In the genomic region with DNA sequence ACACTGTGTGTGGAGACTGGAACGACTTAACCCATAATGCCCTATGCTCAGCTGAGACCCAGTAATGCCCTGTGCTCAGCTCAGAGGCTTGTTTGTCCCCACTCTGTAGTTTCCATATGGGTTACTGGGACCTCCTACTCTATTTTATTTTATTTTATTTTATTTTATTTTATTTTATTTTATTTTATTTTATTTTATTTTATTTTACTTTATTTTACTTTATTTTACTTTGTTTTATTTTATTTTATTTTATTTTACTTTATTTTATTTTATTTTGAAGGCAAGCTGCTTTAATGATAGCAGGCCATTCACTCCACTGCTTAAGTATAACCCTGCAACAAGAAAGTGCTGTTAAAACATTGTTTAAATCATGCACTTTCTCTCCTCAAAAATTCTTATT, we compare ENCODE assay signal across 25 cellular contexts.
DNase-seq lines count a peak whose midpoint lies in the region; ATAC-seq, FAIRE-seq and TF ChIP-seq lines count a peak whose summit lies in the region.
"Had no signal": no experiment of that assay in that cellular context is flagged by ENCODE, and none has a peak within 500 bp of the region (broad histone marks: within the 10 kb centered on the region; RNA-seq: fewer than 3 reads in every experiment).

No MANE protein-coding gene starts in this region.

- H3K4me3 Mint-ChIP-seq in WTC11: no peak overlapping the region
- H3K4me3 Mint-ChIP-seq in progenitor cell of endocrine pancreas (ENCODE audit: low read depth): no peak overlapping the region
- H3K4me3 Mint-ChIP-seq: CD14-positive monocyte; CD4-positive, alpha-beta memory T cell; CD4-positive, CD25-positive, alpha-beta regulatory T cell; CD8-positive, alpha-beta memory T cell had no signal

- H3K4me1 Mint-ChIP-seq in WTC11 (peaks cover 38% of the 10 kb centered on the region), progenitor cell of endocrine pancreas (ENCODE audit: low read depth) (peaks cover 37% of the 10 kb centered on the region)
- H3K4me1 Mint-ChIP-seq: CD4-positive, alpha-beta memory T cell; CD4-positive, CD25-positive, alpha-beta regulatory T cell; CD8-positive, alpha-beta memory T cell had no signal

- H3K9me3 Mint-ChIP-seq in WTC11: peaks cover 16% of the 10 kb centered on the region
- peaks cover 8% of the 10 kb centered on the region for H3K9me3 Mint-ChIP-seq in progenitor cell of endocrine pancreas (ENCODE audit: low read depth)

- peak; percentile 84 for FAIRE-seq in endometrium (lab: Jason Lieb, UNC)
- FAIRE-seq: A204.1, GM12892, GM18507 had no signal

- H3K36me3 Mint-ChIP-seq in WTC11 (no peaks in the 10 kb centered on the region), progenitor cell of endocrine pancreas (ENCODE audit: insufficient read depth) (no peaks in the 10 kb centered on the region)
- H3K36me3 Mint-ChIP-seq: CD14-positive monocyte; CD4-positive, alpha-beta memory T cell; CD4-positive, CD25-positive, alpha-beta regulatory T cell; CD8-positive, alpha-beta memory T cell had no signal

- H3K27ac Mint-ChIP-seq in WTC11 (no peak overlapping the region), progenitor cell of endocrine pancreas (peak overlapping the region; percentile 9)
- H3K27ac Mint-ChIP-seq: CD14-positive monocyte; CD4-positive, alpha-beta memory T cell; CD4-positive, CD25-positive, alpha-beta regulatory T cell had no signal

- DNase-seq in WTC11 (ENCODE audit: low spot score): no peak
- no peak for DNase-seq in progenitor cell of endocrine pancreas (ENCODE audit: low spot score, unreplicated experiment)
- DNase-seq in middle frontal gyrus (ENCODE audit: extremely low spot score, low spot score): no peak
- DNase-seq: 8988T; ACHN; BE2C; C1 segment of cervical spinal cord; CD4-positive, alpha-beta memory T cell; CD4-positive, CD25-positive, alpha-beta regulatory T cell; CD8-positive, alpha-beta memory T cell; COR-L47; DMS 273 treated with DMSO at 0.1 percent for 48 hours; DMS153; DMS53; DMS79; DND-41; EL; GDM1 had no signal

- TF ChIP-seq CTCF in WTC11 (IDR thresholded peaks at IDR 0.05) (no peak), progenitor cell of endocrine pancreas (IDR thresholded peaks at IDR 0.05; ENCODE audit: unreplicated experiment) (no peak)

- ATAC-seq in WTC11: no peak
- no peak for ATAC-seq in GM21786 (IDR thresholded peaks at IDR 0.05; ENCODE audit: unreplicated experiment)
- no peak for ATAC-seq in HG02973 (IDR thresholded peaks at IDR 0.05; ENCODE audit: unreplicated experiment)

- POLR2A ChIA-PET in WTC11 (lab: Charles Lee): no interaction called here

- no peaks in the 10 kb centered on the region for H3K27me3 Mint-ChIP-seq in WTC11 (ENCODE audit: low read depth)
- H3K27me3 Mint-ChIP-seq in progenitor cell of endocrine pancreas: no peaks in the 10 kb centered on the region
- H3K27me3 Mint-ChIP-seq: CD4-positive, alpha-beta memory T cell; CD4-positive, CD25-positive, alpha-beta regulatory T cell; CD8-positive, alpha-beta memory T cell had no signal

- CTCF ChIA-PET in WTC11 (lab: Charles Lee): no interaction called here

TF ChIP-seq in WTC11, 78 proteins besides CTCF, POLR2A, EP300 and RAD21:
- TF ChIP-seq HMGA2 (CRISPR knock-in tag; IDR thresholded peaks at IDR 0.05) (peak; percentile 94), GABPB1 (CRISPR knock-in tag; IDR thresholded peaks at IDR 0.05) (no peak)
